Comparison of ENCODE assay signal across 15 cellular contexts in genomic region chr5:148386041-148386440, GRCh38. TPM values are rescaled to one million over a fixed set of nuclear protein-coding genes. Genes with fewer than 3 reads are reported as not detected.
DNase-seq lines count a peak whose midpoint lies in the region; ATAC-seq and TF ChIP-seq lines count a peak whose summit lies in the region.
"Had no signal": no experiment of that assay in that cellular context is flagged by ENCODE, and none has a peak within 500 bp of the region (broad histone marks: within the 10 kb centered on the region; RNA-seq: fewer than 3 reads in every experiment).

No MANE protein-coding gene starts in this region.

- no peaks in the 10 kb centered on the region for H3K9me3 ChIP-seq in BLaER1 treated with 17β-estradiol and CSF1 and Interleukin-3, amounts not matched to agents 10 nM and 100 nM (replicated peaks in 1 of 11)
- H3K9me3 ChIP-seq in mesenchymal stem cell (ENCODE audit: control insufficient read depth, low read length): no peaks in the 10 kb centered on the region
- no peaks in the 10 kb centered on the region for H3K9me3 ChIP-seq in colonic mucosa
- H3K9me3 ChIP-seq: MG63, mucosa of descending colon had no signal

- no peaks in the 10 kb centered on the region for H3K9me3 Mint-ChIP-seq in activated naive CD8-positive, alpha-beta T cell treated with anti-CD3 and anti-CD28 coated beads for 36 hours

- peak overlapping the region in 1 of 2 experiments; percentile 26 for H3K18ac ChIP-seq in mesenchymal stem cell (ENCODE audit: low read depth in 1 of 2, low read length in 2 of 2)

- H2AFZ ChIP-seq in mesenchymal stem cell (ENCODE audit: low read depth, low read length): no peak overlapping the region

- peak overlapping the region; percentile 36 for H4K91ac ChIP-seq in mesenchymal stem cell (ENCODE audit: low read length)

- no peak for TF ChIP-seq CTCF in colonic mucosa (IDR thresholded peaks at IDR 0.05)

- peaks cover 29 to 87% (median 42%) of the 10 kb centered on the region in 10 experiments for H3K4me1 ChIP-seq in BLaER1 treated with 17β-estradiol and CSF1 and Interleukin-3, amounts not matched to agents 10 nM and 100 nM
- H3K4me1 ChIP-seq in mesenchymal stem cell (ENCODE audit: control insufficient read depth, insufficient read depth, low read depth, low read length): no peaks in the 10 kb centered on the region
- peaks cover 8% of the 10 kb centered on the region for H3K4me1 ChIP-seq in colonic mucosa

- peak overlapping the region; percentile 78 to 99 (median 94); a peak in 21 of 22 replicates for H3K4me2 ChIP-seq in BLaER1 treated with 17β-estradiol and CSF1 and Interleukin-3, amounts not matched to agents 10 nM and 100 nM
- H3K4me2 ChIP-seq in mesenchymal stem cell (ENCODE audit: low read length, poor library complexity, severe bottlenecking): no peak overlapping the region

- WGBS in mesenchymal stem cell: 98% methylated on average over 1 of the region's 1 CpG

- H3K4me3 ChIP-seq in BLaER1 treated with 17β-estradiol and CSF1 and Interleukin-3, amounts not matched to agents 10 nM and 100 nM: peak overlapping the region in 3 of 10 experiments; percentile 76 to 92 (median 91); a peak in 4 of 20 replicates
- H3K4me3 ChIP-seq in mesenchymal stem cell (ENCODE audit: insufficient read depth in 1 of 2, low read depth in 1 of 2, low read length in 2 of 2) (peak overlapping the region in 1 of 2 experiments; percentile 98), colonic mucosa (no peak overlapping the region)
- H3K4me3 ChIP-seq: MG63, mucosa of descending colon had no signal

- peak overlapping the region; percentile 19 for H4K8ac ChIP-seq in mesenchymal stem cell (ENCODE audit: low read length)

- intact Hi-C loops in colonic mucosa (cut with DNase I): no loop called here

- H2AK5ac ChIP-seq in mesenchymal stem cell (ENCODE audit: low read length, severe bottlenecking): no peak overlapping the region

- H3K36me3 ChIP-seq in BLaER1 treated with 17β-estradiol and CSF1 and Interleukin-3, amounts not matched to agents 10 nM and 100 nM: peaks cover 18 to 52% (median 36%) of the 10 kb centered on the region in 11 experiments; a peak in 20 of 22 replicates
- H3K36me3 ChIP-seq in mesenchymal stem cell (ENCODE audit: control insufficient read depth in 1 of 2, insufficient read depth in 2 of 2, low read depth in 1 of 2, low read length in 2 of 2) (peaks cover 0 to 25% of the 10 kb centered on the region in 2 experiments), colonic mucosa (no peaks in the 10 kb centered on the region)

- H4K20me1 ChIP-seq in BLaER1 treated with 17β-estradiol and CSF1 and Interleukin-3, amounts not matched to agents 10 nM and 100 nM: peaks cover 0 to 53% (median 37%) of the 10 kb centered on the region in 11 experiments; a peak in 15 of 22 replicates

- H3K27ac ChIP-seq in BLaER1 treated with 17β-estradiol and CSF1 and Interleukin-3, amounts not matched to agents 10 nM and 100 nM: peak overlapping the region in 8 of 11 experiments; percentile 95 to 100 (median 98); a peak in 11 of 22 replicates
- H3K27ac ChIP-seq in mesenchymal stem cell (ENCODE audit: low read length, poor library complexity, severe bottlenecking): no peak overlapping the region
- no peak overlapping the region for H3K27ac ChIP-seq in colonic mucosa

- H3K23ac ChIP-seq in mesenchymal stem cell (ENCODE audit: low read length in 2 of 2): no peak overlapping the region

- H2BK5ac ChIP-seq in mesenchymal stem cell (ENCODE audit: low read depth, low read length, poor library complexity, severe bottlenecking): no peak overlapping the region

- H3K9ac ChIP-seq in BLaER1 treated with 17β-estradiol and CSF1 and Interleukin-3, amounts not matched to agents 10 nM and 100 nM: peak overlapping the region in 4 of 11 experiments; percentile 96 to 99 (median 98); a peak in 6 of 22 replicates
- H3K9ac ChIP-seq in mesenchymal stem cell (ENCODE audit: low read length) (peak overlapping the region; percentile 98), colonic mucosa (ENCODE audit: low read depth in 2 of 2, low read length in 2 of 2) (no peak overlapping the region)

- peak; percentile 57 for DNase-seq in ELR (ENCODE audit: low read depth)
- DNase-seq in activated naive CD8-positive, alpha-beta T cell treated with anti-CD3 and anti-CD28 coated beads for 36 hours: no peak
- DNase-seq in mesenchymal stem cell: peak; percentile 24
- no peak for DNase-seq in GM03348 (ENCODE audit: low spot score)
- no peak for DNase-seq in AG08396 (ENCODE audit: low spot score)
- DNase-seq in colonic mucosa: no peak
- DNase-seq: MG63, mucosa of descending colon, NCI-H345, right cardiac atrium, substantia nigra had no signal

- H2BK120ac ChIP-seq in mesenchymal stem cell (ENCODE audit: low read depth, low read length): no peak overlapping the region

- H3K4me1 Mint-ChIP-seq in activated naive CD8-positive, alpha-beta T cell treated with anti-CD3 and anti-CD28 coated beads for 36 hours: peaks cover 65% of the 10 kb centered on the region

- H3K27ac Mint-ChIP-seq in activated naive CD8-positive, alpha-beta T cell treated with anti-CD3 and anti-CD28 coated beads for 36 hours: peak overlapping the region; percentile 26

- no peak overlapping the region for H2BK15ac ChIP-seq in mesenchymal stem cell (ENCODE audit: low read depth, poor library complexity, severe bottlenecking)

- ATAC-seq in GM18498 (IDR thresholded peaks at IDR 0.05; ENCODE audit: unreplicated experiment): no peak
- ATAC-seq: mucosa of descending colon, right cardiac atrium had no signal

- H3K4me3 Mint-ChIP-seq in activated naive CD8-positive, alpha-beta T cell treated with anti-CD3 and anti-CD28 coated beads for 36 hours: peak overlapping the region; percentile 98

- H3K14ac ChIP-seq in mesenchymal stem cell (ENCODE audit: low read length in 2 of 2): no peak overlapping the region

- peaks cover 2% of the 10 kb centered on the region for H3K79me1 ChIP-seq in mesenchymal stem cell (replicated peaks; ENCODE audit: low read length, poor library complexity, severe bottlenecking)

- H3K36me3 Mint-ChIP-seq in activated naive CD8-positive, alpha-beta T cell treated with anti-CD3 and anti-CD28 coated beads for 36 hours: peaks cover 42% of the 10 kb centered on the region

- H3K4ac ChIP-seq in mesenchymal stem cell (ENCODE audit: low read depth in 1 of 2, low read length in 2 of 2): peak overlapping the region; percentile 35 to 53

- H3K27me3 Mint-ChIP-seq in activated naive CD8-positive, alpha-beta T cell treated with anti-CD3 and anti-CD28 coated beads for 36 hours: no peaks in the 10 kb centered on the region

- peak overlapping the region in 1 of 2 experiments; percentile 92 for H2BK12ac ChIP-seq in mesenchymal stem cell (ENCODE audit: low read length in 2 of 2)

- H3K27me3 ChIP-seq in BLaER1 treated with 17β-estradiol and CSF1 and Interleukin-3, amounts not matched to agents 10 nM and 100 nM: no peaks in the 10 kb centered on the region
- no peaks in the 10 kb centered on the region for H3K27me3 ChIP-seq in mesenchymal stem cell (ENCODE audit: control insufficient read depth in 1 of 2, insufficient read depth in 1 of 2, low read length in 2 of 2)
- H3K27me3 ChIP-seq in colonic mucosa: no peaks in the 10 kb centered on the region
- H3K27me3 ChIP-seq: MG63 had no signal

RNA-seq across cellular contexts. Expression of gene FBXO38, which starts 2.3 kb away (rescaled TPM):
- total RNA-seq in activated naive CD8-positive, alpha-beta T cell treated with anti-CD3 and anti-CD28 coated beads for 36 hours: 10 to 100 TPM; 35.9 to 38.8 TPM
- 27.8 TPM for polyA plus RNA-seq in mesenchymal stem cell (2013, experiment 1 of 2)
- polyA plus RNA-seq in mesenchymal stem cell (2013, experiment 2 of 2): 28.9 TPM
- 10 to 100 TPM; 38.2 to 45.1 TPM for total RNA-seq in colonic mucosa

RNA-seq across cellular contexts. Expression of gene SPINK9, which starts 50.7 kb away (rescaled TPM):
- not detected for total RNA-seq in activated naive CD8-positive, alpha-beta T cell treated with anti-CD3 and anti-CD28 coated beads for 36 hours
- polyA plus RNA-seq in mesenchymal stem cell (2013, experiment 1 of 2): not detected
- not detected for polyA plus RNA-seq in mesenchymal stem cell (2013, experiment 2 of 2)
- not detected for total RNA-seq in colonic mucosa
- total RNA-seq: cerebellum, mucosa of descending colon, RPMI7951 had no signal

Comparison
In these comparisons a context has a peak if more than half of its experiments do, and no peak if none do; other contexts are left out.
1. H3K27ac ChIP-seq: peak in BLaER1 treated with 17β-estradiol and CSF1 and Interleukin-3, amounts not matched to agents 10 nM and 100 nM (8 of 11); none in mesenchymal stem cell (single experiment) and colonic mucosa (single experiment).
2. DNase-seq: peak in ELR (single experiment) and mesenchymal stem cell (single experiment); none in activated naive CD8-positive, alpha-beta T cell treated with anti-CD3 and anti-CD28 coated beads for 36 hours (single experiment), GM03348 (single experiment), AG08396 (single experiment) and colonic mucosa (single experiment).